8 cellular contexts compared by ENCODE assay signal in the genomic region with DNA sequence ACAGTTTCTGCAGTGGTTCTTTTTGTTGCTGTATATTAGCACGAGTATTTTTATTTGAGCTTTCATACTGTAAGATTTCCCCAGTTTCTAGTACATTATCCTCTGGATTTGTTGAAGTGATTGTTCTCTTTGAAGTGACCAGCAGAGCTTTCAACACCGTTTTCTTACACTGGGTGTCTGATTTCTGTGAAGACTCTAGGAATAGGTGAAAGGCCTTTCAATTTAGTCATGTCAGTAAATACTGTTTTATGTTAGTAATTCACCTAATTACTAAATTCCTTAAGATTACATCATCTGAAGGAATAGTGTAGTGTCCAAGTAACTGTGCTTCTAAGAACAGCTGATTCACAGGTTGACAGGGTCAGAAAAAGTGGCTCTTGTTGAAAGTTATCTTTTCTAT. TPM values are rescaled to one million over a fixed set of nuclear protein-coding genes. Genes with fewer than 3 reads are reported as not detected.
DNase-seq lines count a peak whose midpoint lies in the region; TF ChIP-seq lines count a peak whose summit lies in the region.

No MANE protein-coding gene starts in this region.

- H3K36me3 ChIP-seq in iPS-20b (ENCODE audit: insufficient read depth, low read depth, low read length): peaks cover 6% of the 10 kb centered on the region; the same call in 1 of the 2 replicates
- no peaks in the 10 kb centered on the region for H3K36me3 ChIP-seq in suprapubic skin

- DNase-seq in activated naive CD4-positive, alpha-beta T cell treated with anti-CD3 and anti-CD28 coated beads for 36 hours: no peak
- DNase-seq in activated naive CD4-positive, alpha-beta T cell treated with Interleukin-2 at 50 U/mL for 16 hours: no peak
- no peak for DNase-seq in suprapubic skin (ENCODE audit: low spot score in 2 of 2)
- DNase-seq in NCI-H146 treated with DMSO at 0.1 percent for 48 hours (lab: John Stamatoyannopoulos, UW; ENCODE audit: unreplicated experiment): no peak
- DNase-seq in activated CD8-positive, alpha-beta memory T cell treated with anti-CD3 and anti-CD28 coated beads, Interleukin-2, amount 50 U/mL, for 4 hours: no peak
- no peak for DNase-seq in stimulated activated CD8-positive, alpha-beta memory T cell treated with anti-CD3 and anti-CD28 coated beads, Interleukin-4, amount 100 ng/mL, for 48 hours

- H3K9ac ChIP-seq in iPS-20b (ENCODE audit: low read depth, low read length): peak overlapping the region; percentile 84; the same call in 1 of the 2 replicates

- no peak overlapping the region for H3K27ac ChIP-seq in iPS-20b (ENCODE audit: low read length)
- no peak overlapping the region for H3K27ac ChIP-seq in suprapubic skin

- H3K4me3 ChIP-seq in iPS-20b (ENCODE audit: low read length) (peak overlapping the region; percentile 83), suprapubic skin (peak overlapping the region; percentile 95)

- H3K36me3 Mint-ChIP-seq in activated naive CD4-positive, alpha-beta T cell treated with anti-CD3 and anti-CD28 coated beads for 36 hours (ENCODE audit: low read depth): peaks cover 12% of the 10 kb centered on the region
- H3K36me3 Mint-ChIP-seq in activated naive CD8-positive, alpha-beta T cell: peaks cover 2% of the 10 kb centered on the region

- 17% methylated on average over 2 of the region's 2 CpGs for WGBS in suprapubic skin

- H3K4me3 Mint-ChIP-seq in activated naive CD4-positive, alpha-beta T cell treated with anti-CD3 and anti-CD28 coated beads for 36 hours: peak overlapping the region; percentile 95
- peak overlapping the region; percentile 96 for H3K4me3 Mint-ChIP-seq in activated naive CD8-positive, alpha-beta T cell

- H3K27me3 ChIP-seq in iPS-20b (ENCODE audit: insufficient read depth, low read length) (no peaks in the 10 kb centered on the region), suprapubic skin (no peaks in the 10 kb centered on the region)

- no peak for TF ChIP-seq CTCF in suprapubic skin (IDR thresholded peaks at IDR 0.05)

- peak overlapping the region; percentile 27 for H3K27ac Mint-ChIP-seq in activated naive CD4-positive, alpha-beta T cell treated with anti-CD3 and anti-CD28 coated beads for 36 hours
- H3K27ac Mint-ChIP-seq in activated naive CD8-positive, alpha-beta T cell: peak overlapping the region; percentile 54

- no peaks in the 10 kb centered on the region for H3K27me3 Mint-ChIP-seq in activated naive CD4-positive, alpha-beta T cell treated with anti-CD3 and anti-CD28 coated beads for 36 hours (ENCODE audit: low read depth)
- H3K27me3 Mint-ChIP-seq in activated naive CD8-positive, alpha-beta T cell: no peaks in the 10 kb centered on the region

- no peak for TF ChIP-seq POLR2A in suprapubic skin (IDR thresholded peaks at IDR 0.05)

- H3K4me1 Mint-ChIP-seq in activated naive CD4-positive, alpha-beta T cell treated with anti-CD3 and anti-CD28 coated beads for 36 hours (ENCODE audit: low read depth): peaks cover 49% of the 10 kb centered on the region
- peaks cover 62% of the 10 kb centered on the region for H3K4me1 Mint-ChIP-seq in activated naive CD8-positive, alpha-beta T cell (ENCODE audit: low read depth)

- H3K9me3 ChIP-seq in iPS-20b (ENCODE audit: insufficient read depth, low read depth, low read length) (no peaks in the 10 kb centered on the region), suprapubic skin (no peaks in the 10 kb centered on the region)

- intact Hi-C loops in activated naive CD4-positive, alpha-beta T cell treated with anti-CD3 and anti-CD28 coated beads for 36 hours (cut with micrococcal nuclease): loop anchor here (10.0 kb wide), 1 partner anchor 236 kb away; no protein-coding TSS in a partner anchor

- no peak for TF ChIP-seq EP300 in suprapubic skin (IDR thresholded peaks at IDR 0.05)

- H3K4me1 ChIP-seq in iPS-20b (ENCODE audit: insufficient read depth, low read length) (peaks cover 20% of the 10 kb centered on the region; the same call in 1 of the 2 replicates), suprapubic skin (peaks cover 30% of the 10 kb centered on the region)

- H3K9me3 Mint-ChIP-seq in activated naive CD4-positive, alpha-beta T cell treated with anti-CD3 and anti-CD28 coated beads for 36 hours: no peaks in the 10 kb centered on the region
- no peaks in the 10 kb centered on the region for H3K9me3 Mint-ChIP-seq in activated naive CD8-positive, alpha-beta T cell (ENCODE audit: low read depth)

- CTCF ChIA-PET in activated naive CD4-positive, alpha-beta T cell treated with anti-CD3 and anti-CD28 coated beads for 36 hours (lab: Charles Lee): interaction anchor here (0.7 to 1.3 kb wide), 2 partner anchors 74 to 83 kb away, joined by 3 to 5 read pairs; no protein-coding TSS in a partner anchor

RNA-seq across cellular contexts. Expression of gene PPM1B, which starts 2.3 kb away (rescaled TPM):
- 10 to 100 TPM; 38.6 to 39.3 TPM for total RNA-seq in activated naive CD4-positive, alpha-beta T cell treated with anti-CD3 and anti-CD28 coated beads for 36 hours
- total RNA-seq in suprapubic skin: 10 to 100 TPM; 28.3 to 63.9 (median 37.9) TPM
